Comparison of ENCODE assay signal across 9 cellular contexts in the genomic region with DNA sequence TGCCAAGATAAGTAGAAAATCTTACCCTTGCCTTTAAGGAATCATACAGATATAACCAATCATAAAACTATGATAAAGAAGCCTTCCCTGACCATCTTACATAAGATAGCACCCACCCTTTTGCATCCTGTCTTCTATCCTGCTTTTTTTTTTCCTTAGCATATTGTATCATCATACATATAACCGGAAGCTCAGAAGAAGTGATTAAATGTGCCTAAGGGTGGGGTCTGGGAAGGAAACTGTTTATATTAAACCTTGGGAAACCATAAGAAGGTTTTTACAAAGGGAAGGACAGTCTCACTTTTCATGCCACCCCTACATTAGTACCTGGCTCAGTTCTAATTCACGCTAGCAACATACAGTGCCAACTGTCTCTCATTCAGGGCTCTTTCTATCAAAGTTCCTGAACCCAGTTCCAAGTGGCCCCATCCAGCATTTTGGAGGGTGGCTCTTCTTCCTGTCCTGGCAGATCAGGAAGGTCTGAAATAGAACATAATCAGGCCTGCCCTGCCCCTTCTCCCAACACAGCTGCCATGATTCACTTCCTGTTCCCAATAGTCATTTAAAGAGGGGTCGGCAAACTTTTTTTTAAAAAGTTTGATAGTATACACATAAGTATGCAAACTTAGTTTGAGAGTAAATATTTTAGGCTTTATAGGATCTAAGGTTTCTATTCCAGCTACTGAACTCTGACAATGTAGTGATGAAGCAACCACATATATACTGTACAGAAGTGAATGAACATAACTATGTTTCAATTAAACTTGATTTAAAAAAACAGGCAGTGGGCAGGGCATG.
A peak's percentile ranks its signal among the peaks of the same experiment; 100 is the strongest.
DNase-seq lines count a peak whose midpoint lies in the region; ATAC-seq and TF ChIP-seq lines count a peak whose summit lies in the region.
"Had no signal": no experiment of that assay in that cellular context is flagged by ENCODE, and none has a peak within 500 bp of the region (broad histone marks: within the 10 kb centered on the region; RNA-seq: fewer than 3 reads in every experiment).

No MANE protein-coding gene starts in this region.

- no peak for ATAC-seq in activated CD8-positive, alpha-beta memory T cell treated with anti-CD3 and anti-CD28 coated beads, Interleukin-2, amount 10 ng/mL, durations not matched to agents 7 days and 5 days
- no peak for ATAC-seq in GM19397 (IDR thresholded peaks at IDR 0.05; ENCODE audit: unreplicated experiment)

- H3K9me3 ChIP-seq in ascending aorta = no peaks in the 10 kb centered on the region
- H3K9me3 ChIP-seq: tibial nerve had no signal

- H3K27ac Mint-ChIP-seq in activated CD8-positive, alpha-beta memory T cell treated with anti-CD3 and anti-CD28 coated beads, Interleukin-2, amount 10 ng/mL, durations not matched to agents 7 days and 5 days = peak overlapping the region; percentile 56
- peak overlapping the region; percentile 89 to 100 (median 98) for H3K27ac Mint-ChIP-seq in immature natural killer cell
- peak overlapping the region; percentile 50 for H3K27ac Mint-ChIP-seq in type B pancreatic cell

- TF ChIP-seq CTCF in ascending aorta (IDR thresholded peaks at IDR 0.05) = no peak
- no peak for TF ChIP-seq CTCF in type B pancreatic cell (conservative IDR thresholded peaks at IDR 0.05)

- H3K27me3 ChIP-seq in ascending aorta = no peaks in the 10 kb centered on the region
- H3K27me3 ChIP-seq: tibial nerve had no signal

- H3K36me3 Mint-ChIP-seq in activated CD8-positive, alpha-beta memory T cell treated with anti-CD3 and anti-CD28 coated beads, Interleukin-2, amount 10 ng/mL, durations not matched to agents 7 days and 5 days = peaks cover 8% of the 10 kb centered on the region
- H3K36me3 Mint-ChIP-seq in immature natural killer cell = peaks cover 0 to 14% (median 9%) of the 10 kb centered on the region in 3 donors
- H3K36me3 Mint-ChIP-seq in type B pancreatic cell = peaks cover 16% of the 10 kb centered on the region

- no peak overlapping the region for H3K4me3 ChIP-seq in ascending aorta
- H3K4me3 ChIP-seq: tibial nerve had no signal

- CTCF ChIA-PET in activated CD8-positive, alpha-beta memory T cell treated with anti-CD3 and anti-CD28 coated beads, Interleukin-2, amount 10 ng/mL, durations not matched to agents 7 days and 5 days (lab: Charles Lee) = interaction anchor here (1.7 to 12.9 kb wide), 3 partner anchors 9 to 78 kb away, joined by 4 to 515 read pairs (median 12); partner anchors contain the start of gene LUZP1

- peak overlapping the region; percentile 51 to 53 for H3K27ac ChIP-seq in ascending aorta

- no peaks in the 10 kb centered on the region for H3K9me3 Mint-ChIP-seq in activated CD8-positive, alpha-beta memory T cell treated with anti-CD3 and anti-CD28 coated beads, Interleukin-2, amount 10 ng/mL, durations not matched to agents 7 days and 5 days (ENCODE audit: low read depth)
- H3K9me3 Mint-ChIP-seq in immature natural killer cell = no peaks in the 10 kb centered on the region
- H3K9me3 Mint-ChIP-seq in type B pancreatic cell = peaks cover 3% of the 10 kb centered on the region

- peaks cover 10 to 41% of the 10 kb centered on the region in 2 donors for H3K4me1 ChIP-seq in ascending aorta

- no peak overlapping the region for H3K4me3 Mint-ChIP-seq in activated CD8-positive, alpha-beta memory T cell treated with anti-CD3 and anti-CD28 coated beads, Interleukin-2, amount 10 ng/mL, durations not matched to agents 7 days and 5 days
- peak overlapping the region in 3 of 5 donors; percentile 23 to 48 (median 42) for H3K4me3 Mint-ChIP-seq in immature natural killer cell
- no peak overlapping the region for H3K4me3 Mint-ChIP-seq in type B pancreatic cell

- intact Hi-C loops in ascending aorta (cut with DNase I) = loop anchor here (5.0 kb wide), 1 partner anchor 65 kb away; the partner anchor contains the start of gene LUZP1

- H3K27me3 Mint-ChIP-seq in activated CD8-positive, alpha-beta memory T cell treated with anti-CD3 and anti-CD28 coated beads, Interleukin-2, amount 10 ng/mL, durations not matched to agents 7 days and 5 days = no peaks in the 10 kb centered on the region
- H3K27me3 Mint-ChIP-seq in immature natural killer cell (ENCODE audit: low read depth in 3 of 3) = peaks cover 0 to 8% (median 0%) of the 10 kb centered on the region in 3 donors
- no peaks in the 10 kb centered on the region for H3K27me3 Mint-ChIP-seq in type B pancreatic cell

- peaks cover 0 to 9% of the 10 kb centered on the region in 2 donors for H3K36me3 ChIP-seq in ascending aorta

- H3K4me1 Mint-ChIP-seq in activated CD8-positive, alpha-beta memory T cell treated with anti-CD3 and anti-CD28 coated beads, Interleukin-2, amount 10 ng/mL, durations not matched to agents 7 days and 5 days = peaks cover 48% of the 10 kb centered on the region
- peaks cover 73 to 85% of the 10 kb centered on the region in 2 donors for H3K4me1 Mint-ChIP-seq in immature natural killer cell
- peaks cover 35% of the 10 kb centered on the region for H3K4me1 Mint-ChIP-seq in type B pancreatic cell (ENCODE audit: unreplicated experiment)

- DNase-seq in activated CD8-positive, alpha-beta memory T cell treated with anti-CD3 and anti-CD28 coated beads, Interleukin-2, amount 10 ng/mL, durations not matched to agents 7 days and 5 days = no peak
- no peak for DNase-seq in activated CD8-positive, alpha-beta memory T cell treated with anti-CD3 and anti-CD28 coated beads, Interleukin-2, amount 50 U/mL, for 4 hours
- no peak for DNase-seq in ascending aorta (ENCODE audit: low spot score in 2 of 2)
- no peak for DNase-seq in immature natural killer cell
- no peak for DNase-seq in type B pancreatic cell (ENCODE audit: extremely low spot score, unreplicated experiment)
- no peak for DNase-seq in HuH-7 (ENCODE audit: low spot score)
- DNase-seq in activated gamma-delta T cell (lab: John Stamatoyannopoulos, UW) = no peak

Comparison
In these comparisons a context has a peak if more than half of its experiments do, and no peak if none do; other contexts are left out.
1. H3K4me3 Mint-ChIP-seq: peak in immature natural killer cell (3 of 5); none in activated CD8-positive, alpha-beta memory T cell treated with anti-CD3 and anti-CD28 coated beads, Interleukin-2, amount 10 ng/mL, durations not matched to agents 7 days and 5 days (single experiment) and type B pancreatic cell (single experiment).
2. Peak in every context shown above with its lines, with median percentiles within 50 percentile points of each other: H3K27ac Mint-ChIP-seq.